ENCODE assay signal across 11 cellular contexts in genomic region chr12:6957741-6958608, GRCh38. TPM values are rescaled to one million over a fixed set of nuclear protein-coding genes. Genes with fewer than 3 reads are reported as not detected.
A peak's percentile ranks its signal among the peaks of the same experiment; 100 is the strongest.
DNase-seq lines count a peak whose midpoint lies in the region; FAIRE-seq and TF ChIP-seq lines count a peak whose summit lies in the region.
"Had no signal": no experiment of that assay in that cellular context is flagged by ENCODE, and none has a peak within 500 bp of the region (broad histone marks: within the 10 kb centered on the region; RNA-seq: fewer than 3 reads in every experiment).

No MANE protein-coding gene starts in this region.

- no peaks in the 10 kb centered on the region for H3K27me3 ChIP-seq in NT2/D1 (ENCODE audit: insufficient read depth, insufficient read length)
- H3K27me3 ChIP-seq in dorsolateral prefrontal cortex, result no peaks in the 10 kb centered on the region
- no peaks in the 10 kb centered on the region for H3K27me3 ChIP-seq in skeletal muscle tissue (ENCODE audit: control insufficient read depth in 3 of 3, insufficient read depth in 3 of 3, low read length in 3 of 3)
- no peaks in the 10 kb centered on the region for H3K27me3 ChIP-seq in esophagus muscularis mucosa

- H3K27ac ChIP-seq in dorsolateral prefrontal cortex (peak overlapping the region in 31 of 59 donors; percentile 16 to 84 (median 61)), skeletal muscle tissue (ENCODE audit: low read depth, low read length) (peak overlapping the region; percentile 48), esophagus muscularis mucosa (replicated peaks in 1 of 4) (peak overlapping the region in 2 of 4 donors; percentile 34 to 46)

- intact Hi-C loops in dorsolateral prefrontal cortex (cut with DNase I), result no loop called here
- intact Hi-C loops in esophagus muscularis mucosa (cut with DNase I), result no loop called here

- H3K36me3 ChIP-seq in NT2/D1 (ENCODE audit: insufficient read depth, insufficient read length, low read length) (peaks cover 8% of the 10 kb centered on the region), skeletal muscle tissue (ENCODE audit: control insufficient read depth in 3 of 3, insufficient read depth in 3 of 3, low read length in 3 of 3) (no peaks in the 10 kb centered on the region), esophagus muscularis mucosa (no peaks in the 10 kb centered on the region)

- TF ChIP-seq EP300 in esophagus muscularis mucosa (IDR thresholded peaks at IDR 0.05), result no peak

- TF ChIP-seq POLR2A in GM12891 (IDR thresholded peaks at IDR 0.05; ENCODE audit: low read depth, low read length) (no peak; the same call in 1 of the 2 replicates), esophagus muscularis mucosa (IDR thresholded peaks at IDR 0.05; ENCODE audit: low read depth) (no peak)

- TF ChIP-seq CTCF in dorsolateral prefrontal cortex (IDR thresholded peaks at IDR 0.05 in 54 of 56, conservative IDR thresholded peaks at IDR 0.05 in 2 of 56; ENCODE audit: low read depth in 1 of 56, partially characterized antibody in 56 of 56) (no peak), esophagus muscularis mucosa (IDR thresholded peaks at IDR 0.05) (no peak)

- H3K4me1 ChIP-seq in NT2/D1 (ENCODE audit: insufficient read depth, insufficient read length) (peaks cover 44% of the 10 kb centered on the region), skeletal muscle tissue (ENCODE audit: control insufficient read depth in 3 of 3, insufficient read depth in 3 of 3, low read length in 3 of 3) (peaks cover 30 to 61% (median 51%) of the 10 kb centered on the region in 3 donors), esophagus muscularis mucosa (peaks cover 35 to 55% (median 49%) of the 10 kb centered on the region in 4 donors)

- DNase-seq in GM12891 (ENCODE audit: insufficient read length, low spot score), result no peak
- DNase-seq in NT2/D1 (ENCODE audit: low read depth, low spot score), result no peak
- peak in 1 of 10 donors; percentile 19 for DNase-seq in dorsolateral prefrontal cortex
- DNase-seq in NCI-H1694 (lab: John Stamatoyannopoulos, UW), result no peak
- no peak for DNase-seq in amygdala (lab: John Stamatoyannopoulos, UW)
- no peak for DNase-seq in esophagus muscularis mucosa (ENCODE audit: extremely low spot score)
- DNase-seq in DMS53 treated with DMSO at 0.1 percent for 48 hours (lab: John Stamatoyannopoulos, UW; ENCODE audit: unreplicated experiment), result no peak
- DNase-seq: NCI-H69, trophoblast cell had no signal

- H3K4me3 ChIP-seq in NT2/D1 (ENCODE audit: insufficient read length, low read depth) (no peak overlapping the region), dorsolateral prefrontal cortex (no peak overlapping the region), skeletal muscle tissue (ENCODE audit: low read length in 3 of 3) (no peak overlapping the region), esophagus muscularis mucosa (no peak overlapping the region)

- H3K9ac ChIP-seq in NT2/D1 (ENCODE audit: insufficient read length, low read depth) (peak overlapping the region; percentile 42), skeletal muscle tissue (ENCODE audit: low read depth in 1 of 3, low read length in 3 of 3) (no peak overlapping the region)

- no peak for FAIRE-seq in GM12891 (lab: Jason Lieb, UNC)

- no peaks in the 10 kb centered on the region for H3K9me3 ChIP-seq in NT2/D1 (ENCODE audit: insufficient read depth, low read length)
- H3K9me3 ChIP-seq in skeletal muscle tissue (ENCODE audit: control insufficient read depth in 3 of 3, low read length in 3 of 3), result no peaks in the 10 kb centered on the region
- H3K9me3 ChIP-seq in esophagus muscularis mucosa, result no peaks in the 10 kb centered on the region

- 78% methylated on average over 16 of the region's 28 CpGs for WGBS in esophagus muscularis mucosa

TF ChIP-seq in GM12891, 5 proteins besides CTCF, POLR2A, EP300 and RAD21:
- TF ChIP-seq SPI1 (IDR thresholded peaks at IDR 0.05; ENCODE audit: low read depth, low read length) (no peak), TAF1 (IDR thresholded peaks at IDR 0.05; ENCODE audit: low read depth, low read length) (no peak), POU2F2 (IDR thresholded peaks at IDR 0.05; ENCODE audit: low read depth, low read length) (peak; percentile 61; the same call in 1 of the 2 replicates), POLR2AphosphoS5 (IDR thresholded peaks at IDR 0.05; ENCODE audit: low read depth, low read length) (peak; percentile 23; the same call in 1 of the 2 replicates), PAX5 (IDR thresholded peaks at IDR 0.05; ENCODE audit: insufficient read depth, low read length, severe bottlenecking) (no peak)

RNA-seq across cellular contexts. Expression of gene PTPN6, which starts 6.8 kb away (rescaled TPM):
- 446 TPM for polyA plus RNA-seq in GM12891 (2012; ENCODE audit: low read depth, missing spikeins)
- total RNA-seq in dorsolateral prefrontal cortex (10 to 100 TPM in 52 of 120 experiments, 1 to 10 TPM in 68; 2.6 to 25.6 (median 9.2) TPM), skeletal muscle tissue (7.8 TPM), esophagus muscularis mucosa (10 to 100 TPM in 3 of 4 donors, 1 to 10 TPM in 1; 9.1 to 16.9 (median 13.3) TPM)
- total RNA-seq: LHCN-M2 had no signal

RNA-seq across cellular contexts. Expression of gene PHB2, which starts 12.5 kb away (rescaled TPM):
- 357 TPM for polyA plus RNA-seq in GM12891 (2012; ENCODE audit: low read depth, missing spikeins)
- total RNA-seq in dorsolateral prefrontal cortex (100 to 1,000 TPM in 11 of 120 experiments, 10 to 100 TPM in 109; 56.3 to 112 (median 85.1) TPM), skeletal muscle tissue (273 TPM), esophagus muscularis mucosa (100 to 1,000 TPM; 194 to 265 (median 233) TPM)

RNA-seq across cellular contexts. Expression of gene EMG1, which starts 12.7 kb away (rescaled TPM):
- 70.2 TPM for polyA plus RNA-seq in GM12891 (2012; ENCODE audit: low read depth, missing spikeins)
- total RNA-seq in dorsolateral prefrontal cortex (10 to 100 TPM; 17.2 to 38.2 (median 26.5) TPM), skeletal muscle tissue (28.2 TPM), esophagus muscularis mucosa (10 to 100 TPM; 20.8 to 35.1 (median 26.3) TPM)

RNA-seq across cellular contexts. Expression of gene C12orf57, which starts 14.2 kb away (rescaled TPM):
- polyA plus RNA-seq in GM12891 (2012; ENCODE audit: low read depth, missing spikeins), result 367 TPM
- total RNA-seq in dorsolateral prefrontal cortex (100 to 1,000 TPM; 102 to 287 (median 162) TPM), skeletal muscle tissue (205 TPM), esophagus muscularis mucosa (100 to 1,000 TPM; 307 to 437 (median 325) TPM)

RNA-seq across cellular contexts. Expression of gene RNU7-1, which starts 14.4 kb away (rescaled TPM):
- not detected for polyA plus RNA-seq in GM12891 (2012; ENCODE audit: low read depth, missing spikeins)
- total RNA-seq in dorsolateral prefrontal cortex (not detected), skeletal muscle tissue (not detected), esophagus muscularis mucosa (not detected)
- total RNA-seq: LHCN-M2 had no signal
